In genomic region chr3:41477399-41478014, GRCh38 we compare ENCODE assay signal across 1 cellular context.
TF ChIP-seq lines count a peak whose summit lies in the region.

No MANE protein-coding gene starts in this region.

TF ChIP-seq in liver, 16 proteins besides CTCF, POLR2A, EP300 and RAD21 (continued from another document):
- TF ChIP-seq, protein P1, sequence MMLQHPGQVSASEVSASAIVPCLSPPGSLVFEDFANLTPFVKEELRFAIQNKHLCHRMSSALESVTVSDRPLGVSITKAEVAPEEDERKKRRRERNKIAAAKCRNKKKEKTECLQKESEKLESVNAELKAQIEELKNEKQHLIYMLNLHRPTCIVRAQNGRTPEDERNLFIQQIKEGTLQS (IDR thresholded peaks at IDR 0.05) = no peak
- peak; percentile 66 to 67 for TF ChIP-seq RXRA (IDR thresholded peaks at IDR 0.05)
- TF ChIP-seq, protein P2, sequence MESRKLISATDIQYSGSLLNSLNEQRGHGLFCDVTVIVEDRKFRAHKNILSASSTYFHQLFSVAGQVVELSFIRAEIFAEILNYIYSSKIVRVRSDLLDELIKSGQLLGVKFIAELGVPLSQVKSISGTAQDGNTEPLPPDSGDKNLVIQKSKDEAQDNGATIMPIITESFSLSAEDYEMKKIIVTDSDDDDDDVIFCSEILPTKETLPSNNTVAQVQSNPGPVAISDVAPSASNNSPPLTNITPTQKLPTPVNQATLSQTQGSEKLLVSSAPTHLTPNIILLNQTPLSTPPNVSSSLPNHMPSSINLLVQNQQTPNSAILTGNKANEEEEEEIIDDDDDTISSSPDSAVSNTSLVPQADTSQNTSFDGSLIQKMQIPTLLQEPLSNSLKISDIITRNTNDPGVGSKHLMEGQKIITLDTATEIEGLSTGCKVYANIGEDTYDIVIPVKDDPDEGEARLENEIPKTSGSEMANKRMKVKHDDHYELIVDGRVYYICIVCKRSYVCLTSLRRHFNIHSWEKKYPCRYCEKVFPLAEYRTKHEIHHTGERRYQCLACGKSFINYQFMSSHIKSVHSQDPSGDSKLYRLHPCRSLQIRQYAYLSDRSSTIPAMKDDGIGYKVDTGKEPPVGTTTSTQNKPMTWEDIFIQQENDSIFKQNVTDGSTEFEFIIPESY (IDR thresholded peaks at IDR 0.05) = no peak
- peak; percentile 75 for TF ChIP-seq YY1 (IDR thresholded peaks at IDR 0.05)
- TF ChIP-seq HNF4G (IDR thresholded peaks at IDR 0.05) = peak; percentile 13
- peak; percentile 84 for TF ChIP-seq SP1 (IDR thresholded peaks at IDR 0.05)
- no peak for TF ChIP-seq FOXA2 (IDR thresholded peaks at IDR 0.05)
- TF ChIP-seq JUND (IDR thresholded peaks at IDR 0.05) = no peak
- no peak for TF ChIP-seq TAF1 (conservative IDR thresholded peaks at IDR 0.05)
